In genomic region chr12:103498990-103499389, GRCh38 we compare ENCODE assay signal across 2 cellular contexts.
TF ChIP-seq lines count a peak whose summit lies in the region.

No MANE protein-coding gene starts in this region.

TF ChIP-seq in A549, 52 proteins besides CTCF, POLR2A, EP300 and RAD21:
- TF ChIP-seq BHLHE40 (IDR thresholded peaks at IDR 0.05; ENCODE audit: low read depth, low read length) (no peak), GATA3 (IDR thresholded peaks at IDR 0.05; ENCODE audit: borderline replicate concordance) (no peak), ZSCAN20 (CRISPR knock-in tag; IDR thresholded peaks at IDR 0.05) (no peak), KDM1A (IDR thresholded peaks at IDR 0.05; ENCODE audit: low read depth) (no peak), BCL3 (IDR thresholded peaks at IDR 0.05) (no peak), HDAC2 (IDR thresholded peaks at IDR 0.05) (no peak), REST (IDR thresholded peaks at IDR 0.05) (no peak), FOXS1 (CRISPR knock-in tag; IDR thresholded peaks at IDR 0.05) (no peak), POLR2AphosphoS2 (conservative IDR thresholded peaks at IDR 0.05; ENCODE audit: low read length) (no peak), HES2 (IDR thresholded peaks at IDR 0.05) (no peak), ELK1 (IDR thresholded peaks at IDR 0.05; ENCODE audit: low read depth, low read length) (no peak), MAZ (IDR thresholded peaks at IDR 0.05; ENCODE audit: borderline replicate concordance, low read depth, low read length) (no peak), EHF (CRISPR knock-in tag; IDR thresholded peaks at IDR 0.05) (no peak), CBX8 (IDR thresholded peaks at IDR 0.05) (no peak), CEBPB (IDR thresholded peaks at IDR 0.05) (no peak), ZNF302 (CRISPR knock-in tag; IDR thresholded peaks at IDR 0.05) (no peak), SREBF2 (IDR thresholded peaks at IDR 0.05) (no peak), HEYL (CRISPR knock-in tag; IDR thresholded peaks at IDR 0.05) (no peak), RARB (CRISPR knock-in tag; IDR thresholded peaks at IDR 0.05) (no peak), ESRRA (IDR thresholded peaks at IDR 0.05; ENCODE audit: borderline replicate concordance, low read length) (no peak)

TF ChIP-seq in GM12878, 131 proteins besides CTCF, POLR2A, EP300 and RAD21:
- TF ChIP-seq SKIL (IDR thresholded peaks at IDR 0.05; ENCODE audit: low read depth, poor library complexity, severe bottlenecking), result no peak
- TF ChIP-seq MYB (IDR thresholded peaks at IDR 0.05; ENCODE audit: borderline replicate concordance, low read depth, low read length), result no peak
- peak; percentile 78 for TF ChIP-seq RUNX3 (IDR thresholded peaks at IDR 0.05; ENCODE audit: low read length)
- peak; percentile 63 for TF ChIP-seq BCL3 (IDR thresholded peaks at IDR 0.05; ENCODE audit: borderline replicate concordance, insufficient read depth, low read depth, low read length, poor library complexity, severe bottlenecking)
- TF ChIP-seq ZNF217 (IDR thresholded peaks at IDR 0.05), result 0 out of 2 replicates have a peak, but pooled peaks have one; percentile 14
- TF ChIP-seq ZBED1 (IDR thresholded peaks at IDR 0.05; ENCODE audit: borderline replicate concordance), result peak; percentile 71
- no peak for TF ChIP-seq ATF3 (IDR thresholded peaks at IDR 0.05; ENCODE audit: borderline replicate concordance, extremely low read depth, low read depth, low read length)
- no peak for TF ChIP-seq CHD4 (IDR thresholded peaks at IDR 0.05)
- TF ChIP-seq MTA2 (IDR thresholded peaks at IDR 0.05; ENCODE audit: low read depth), result peak; percentile 89
- TF ChIP-seq NFIC (IDR thresholded peaks at IDR 0.05; ENCODE audit: low read depth, low read length), result peak; percentile 85; the same call in 1 of the 2 replicates
- peak; percentile 38; the same call in 1 of the 2 replicates for TF ChIP-seq CREB1 (IDR thresholded peaks at IDR 0.05; ENCODE audit: low read depth)
- peak; percentile 79 for TF ChIP-seq ATF7 (IDR thresholded peaks at IDR 0.05; ENCODE audit: low read depth)
- TF ChIP-seq BCL11A (IDR thresholded peaks at IDR 0.05; ENCODE audit: low read depth, low read length), result peak; percentile 66; the same call in 1 of the 2 replicates
- peak; percentile 77 for TF ChIP-seq ATF2 (IDR thresholded peaks at IDR 0.05; ENCODE audit: low read length)
- TF ChIP-seq MYC (IDR thresholded peaks at IDR 0.05; ENCODE audit: insufficient read depth, insufficient read length, insufficient replicate concordance, low read length, severe bottlenecking), result no peak
- no peak for TF ChIP-seq CBX3 (IDR thresholded peaks at IDR 0.05; ENCODE audit: borderline replicate concordance, low read depth)
- TF ChIP-seq PAX5 (IDR thresholded peaks at IDR 0.05; ENCODE audit: borderline replicate concordance, low read depth, low read length), result no peak
- TF ChIP-seq IRF4 (IDR thresholded peaks at IDR 0.05; ENCODE audit: low read depth, low read length), result peak; percentile 68; the same call in 1 of the 2 replicates
- TF ChIP-seq USF2 (IDR thresholded peaks at IDR 0.05; ENCODE audit: borderline replicate concordance, low read depth, low read length), result no peak
- no peak for TF ChIP-seq TCF7 (IDR thresholded peaks at IDR 0.05; ENCODE audit: borderline replicate concordance)
- no peak for TF ChIP-seq ZZZ3 (IDR thresholded peaks at IDR 0.05; ENCODE audit: control insufficient read depth, insufficient read length, low read depth)
- no peak for TF ChIP-seq YY1 (IDR thresholded peaks at IDR 0.05; ENCODE audit: low read depth, low read length)
- TF ChIP-seq CREM (IDR thresholded peaks at IDR 0.05; ENCODE audit: low read depth), result 0 out of 2 replicates have a peak, but pooled peaks have one; percentile 70
- peak; percentile 21; the same call in 1 of the 2 replicates for TF ChIP-seq BMI1 (IDR thresholded peaks at IDR 0.05; ENCODE audit: borderline replicate concordance)
- peak; percentile 46; the same call in 1 of the 2 replicates for TF ChIP-seq GABPA (IDR thresholded peaks at IDR 0.05; ENCODE audit: low read depth)
- TF ChIP-seq NBN (IDR thresholded peaks at IDR 0.05), result no peak
- TF ChIP-seq ETV6 (conservative IDR thresholded peaks at IDR 0.05 in 1 of 2, IDR thresholded peaks at IDR 0.05 in 1 of 2; ENCODE audit: borderline replicate concordance in 1 of 2, low read depth in 1 of 2), result no peak
- peak; percentile 17; the same call in 1 of the 2 replicates for TF ChIP-seq IKZF1 (conservative IDR thresholded peaks at IDR 0.05)
- TF ChIP-seq PAX8 (IDR thresholded peaks at IDR 0.05), result no peak
- TF ChIP-seq EGR1 (IDR thresholded peaks at IDR 0.05; ENCODE audit: borderline replicate concordance in 1 of 2, low read depth in 2 of 2, low read length in 2 of 2), result no peak
- TF ChIP-seq IKZF2 (IDR thresholded peaks at IDR 0.05), result peak in 1 of 2 experiments; percentile 66; a peak in 3 of 4 replicates
- TF ChIP-seq POLR2AphosphoS2 (IDR thresholded peaks at IDR 0.05; ENCODE audit: low read depth, low read length), result no peak
- TF ChIP-seq CBFB (IDR thresholded peaks at IDR 0.05; ENCODE audit: low read depth), result 0 out of 2 replicates have a peak, but pooled peaks have one; percentile 21
- TF ChIP-seq FOXM1 (IDR thresholded peaks at IDR 0.05; ENCODE audit: low read depth, low read length), result peak; percentile 75; the same call in 1 of the 2 replicates
- no peak for TF ChIP-seq TCF3 (IDR thresholded peaks at IDR 0.05; ENCODE audit: borderline replicate concordance, insufficient read depth, low read depth, low read length)
- peak in 1 of 2 experiments; percentile 55; a peak in 1 of 4 replicates for TF ChIP-seq SRF (IDR thresholded peaks at IDR 0.05; ENCODE audit: low read depth in 2 of 2, low read length in 2 of 2)
- peak; percentile 97 for TF ChIP-seq JUNB (IDR thresholded peaks at IDR 0.05)
- no peak for TF ChIP-seq HSF1 (IDR thresholded peaks at IDR 0.05; ENCODE audit: low read depth, low read length)
- TF ChIP-seq TAF1 (IDR thresholded peaks at IDR 0.05; ENCODE audit: borderline replicate concordance, low read depth, low read length), result no peak
- TF ChIP-seq ZNF24 (IDR thresholded peaks at IDR 0.05), result no peak
- no peak for TF ChIP-seq HCFC1 (IDR thresholded peaks at IDR 0.05; ENCODE audit: low read length)
